7 cellular contexts compared by ENCODE assay signal in genomic region chr9:113219972-113220371, GRCh38. TPM values are rescaled to one million over a fixed set of nuclear protein-coding genes. Genes with fewer than 3 reads are reported as not detected.
DNase-seq lines count a peak whose midpoint lies in the region; ATAC-seq and TF ChIP-seq lines count a peak whose summit lies in the region.

No MANE protein-coding gene starts in this region.

- H3K36me3 Mint-ChIP-seq in mesothelial cell of epicardium: peaks cover 7% of the 10 kb centered on the region

- H3K27me3 Mint-ChIP-seq in mesothelial cell of epicardium (ENCODE audit: low read depth): no peaks in the 10 kb centered on the region

- H3K4me3 ChIP-seq in GM12865 (ENCODE audit: low read depth, low read length): peak overlapping the region; percentile 82
- peak overlapping the region; percentile 99 for H3K4me3 ChIP-seq in Jurkat, Clone E6-1 (ENCODE audit: low read length)

- TF ChIP-seq CTCF in GM12865 (IDR thresholded peaks at IDR 0.05; ENCODE audit: insufficient read depth, low read depth, low read length, missing control alignments) (no peak), mesothelial cell of epicardium (IDR thresholded peaks at IDR 0.05; ENCODE audit: unreplicated experiment) (no peak)

- no peaks in the 10 kb centered on the region for H3K9me3 Mint-ChIP-seq in mesothelial cell of epicardium

- peak overlapping the region; percentile 99 for H3K4me3 Mint-ChIP-seq in mesothelial cell of epicardium

- H3K27ac Mint-ChIP-seq in mesothelial cell of epicardium: peak overlapping the region; percentile 99

- peak; percentile 89 for DNase-seq in GM12865 (ENCODE audit: low read depth)
- peak; percentile 17 for DNase-seq in Jurkat, Clone E6-1 (ENCODE audit: low read depth, low spot score)
- peak; percentile 53 for DNase-seq in astrocyte of the hippocampus (ENCODE audit: low read depth, low spot score)
- DNase-seq in mesothelial cell of epicardium (ENCODE audit: low spot score in 2 of 2, unreplicated experiment in 2 of 2): no peak
- no peak for DNase-seq in activated gamma-delta T cell (lab: John Stamatoyannopoulos, UW)
- no peak for DNase-seq in GM19240 (ENCODE audit: insufficient read length, low spot score)

- H3K4me1 Mint-ChIP-seq in mesothelial cell of epicardium: peaks cover 38% of the 10 kb centered on the region

- peak; percentile 59 for ATAC-seq in GM21529 (IDR thresholded peaks at IDR 0.05; ENCODE audit: unreplicated experiment)

RNA-seq across cellular contexts. Expression of gene FKBP15, which starts 1.1 kb away (rescaled TPM):
- 24.1 TPM for polyA plus RNA-seq in Jurkat, Clone E6-1 (2012; ENCODE audit: insufficient read depth, insufficient read length)
- total RNA-seq in mesothelial cell of epicardium: 28.2 to 30.0 TPM (median 28.4 TPM) in 3 replicates

RNA-seq across cellular contexts. Expression of gene SLC31A1, which starts 1.4 kb away (rescaled TPM):
- polyA plus RNA-seq in Jurkat, Clone E6-1 (2012; ENCODE audit: insufficient read depth, insufficient read length): 13.2 TPM
- total RNA-seq in mesothelial cell of epicardium: 22.3 to 23.8 TPM (median 22.6 TPM) in 3 replicates

RNA-seq across cellular contexts. Expression of gene CDC26, which starts 55.4 kb away (rescaled TPM):
- polyA plus RNA-seq in Jurkat, Clone E6-1 (2012; ENCODE audit: insufficient read depth, insufficient read length): 44.0 TPM
- 25.3 to 27.7 TPM (median 27.0 TPM) in 3 replicates for total RNA-seq in mesothelial cell of epicardium

RNA-seq across cellular contexts. Expression of gene PRPF4, which starts 55.5 kb away (rescaled TPM):
- 61.1 TPM for polyA plus RNA-seq in Jurkat, Clone E6-1 (2012; ENCODE audit: insufficient read depth, insufficient read length)
- total RNA-seq in mesothelial cell of epicardium: 27.8 to 29.4 TPM (median 29.2 TPM) in 3 replicates

Comparison
In these comparisons a context has a peak if more than half of its experiments do, and no peak if none do; other contexts are left out.
1. DNase-seq: peak in GM12865 (single experiment), Jurkat, Clone E6-1 (single experiment) and astrocyte of the hippocampus (single experiment); none in mesothelial cell of epicardium (0 of 2), activated gamma-delta T cell (single experiment) and GM19240 (single experiment).